In the genomic region with DNA sequence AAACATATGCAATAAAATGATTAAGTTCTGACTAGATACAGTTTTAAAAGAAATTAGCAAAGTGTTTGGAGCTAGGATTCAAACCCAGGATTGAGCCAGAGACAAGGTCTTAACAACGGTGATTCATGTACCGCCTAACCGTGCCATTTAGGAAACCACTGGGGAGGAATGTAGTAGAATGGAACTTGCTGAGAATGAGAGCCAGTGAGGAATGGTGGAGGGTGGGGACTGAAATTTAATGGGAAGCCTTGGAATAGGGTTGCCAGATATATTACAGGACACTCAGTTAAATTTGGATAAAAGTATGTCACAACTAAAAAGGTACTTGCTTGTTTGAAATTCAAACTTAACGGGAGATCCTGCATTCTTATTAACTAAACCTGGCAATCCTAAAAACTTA, we compare ENCODE assay signal across 23 cellular contexts. TPM values are rescaled to one million over a fixed set of nuclear protein-coding genes. Genes with fewer than 3 reads are reported as not detected.
A peak's percentile ranks its signal among the peaks of the same experiment; 100 is the strongest.
DNase-seq lines count a peak whose midpoint lies in the region; ATAC-seq, FAIRE-seq and TF ChIP-seq lines count a peak whose summit lies in the region.
"Had no signal": no experiment of that assay in that cellular context is flagged by ENCODE, and none has a peak within 500 bp of the region (broad histone marks: within the 10 kb centered on the region; RNA-seq: fewer than 3 reads in every experiment).

No MANE protein-coding gene starts in this region.

- no peak overlapping the region for H3K4me2 ChIP-seq in astrocyte (ENCODE audit: low read length)
- H3K4me2 ChIP-seq: SK-N-SH had no signal

- intact Hi-C loops in activated T-helper 2 cell treated with anti-CD3 and anti-CD28 coated beads, Interferon-gamma antibody, Interleukin-2, Interleukin-4, amounts not matched to agents 10 μg/mL and 5 μg/mL and 100 μg/mL, durations not matched to agents 14 hours and 24 hours and 36 hours (cut with micrococcal nuclease): loop anchor here (2.0 kb wide), 1 partner anchor 51 kb away; no protein-coding TSS in a partner anchor
- intact Hi-C loops in psoas muscle (cut with DNase I): no loop called here

- peaks cover 2% of the 10 kb centered on the region for H3K27me3 ChIP-seq in astrocyte (ENCODE audit: insufficient read depth, low read length)
- no peaks in the 10 kb centered on the region for H3K27me3 ChIP-seq in psoas muscle (ENCODE audit: insufficient read depth in 3 of 3, low read length in 2 of 3)
- H3K27me3 ChIP-seq: transverse colon had no signal

- H3K4me1 ChIP-seq in astrocyte (ENCODE audit: insufficient read depth, low read length) (no peaks in the 10 kb centered on the region), psoas muscle (no peaks in the 10 kb centered on the region)
- H3K4me1 ChIP-seq: transverse colon had no signal

- H3K4me1 Mint-ChIP-seq in astrocyte (ENCODE audit: low read depth, unreplicated experiment) (peaks cover 19% of the 10 kb centered on the region), nephron (no peaks in the 10 kb centered on the region)
- peaks cover 36% of the 10 kb centered on the region for H3K4me1 Mint-ChIP-seq in activated T-helper 2 cell treated with anti-CD3 and anti-CD28 coated beads, Interferon-gamma antibody, Interleukin-2, Interleukin-4, amounts not matched to agents 10 μg/mL and 5 μg/mL and 100 μg/mL, durations not matched to agents 14 hours and 24 hours and 36 hours (ENCODE audit: low read depth)

- no peak for ATAC-seq in GM19328 (IDR thresholded peaks at IDR 0.05; ENCODE audit: unreplicated experiment)
- ATAC-seq in psoas muscle: no peak
- ATAC-seq: activated CD4-positive, CD25-positive, alpha-beta regulatory T cell treated with anti-CD3 and anti-CD28 coated beads, Interleukin-2, amount 50 U/mL, for 24 hours; left cardiac atrium; natural killer cell had no signal

- no peaks in the 10 kb centered on the region for H4K20me1 ChIP-seq in astrocyte (ENCODE audit: insufficient read depth, low read length)

- H3K27me3 Mint-ChIP-seq in astrocyte (ENCODE audit: low read depth, unreplicated experiment) (peaks cover 2% of the 10 kb centered on the region), nephron (ENCODE audit: low read depth) (peaks cover 7% of the 10 kb centered on the region)
- peaks cover 12% of the 10 kb centered on the region for H3K27me3 Mint-ChIP-seq in activated T-helper 2 cell treated with anti-CD3 and anti-CD28 coated beads, Interferon-gamma antibody, Interleukin-2, Interleukin-4, amounts not matched to agents 10 μg/mL and 5 μg/mL and 100 μg/mL, durations not matched to agents 14 hours and 24 hours and 36 hours (ENCODE audit: low read depth)
- H3K27me3 Mint-ChIP-seq: CD8-positive, alpha-beta memory T cell had no signal

- H3K27ac Mint-ChIP-seq in astrocyte (ENCODE audit: unreplicated experiment) (peak overlapping the region; percentile 69), nephron (peak overlapping the region in 2 of 3 experiments; percentile 31 to 48)
- H3K27ac Mint-ChIP-seq in activated T-helper 2 cell treated with anti-CD3 and anti-CD28 coated beads, Interferon-gamma antibody, Interleukin-2, Interleukin-4, amounts not matched to agents 10 μg/mL and 5 μg/mL and 100 μg/mL, durations not matched to agents 14 hours and 24 hours and 36 hours: no peak overlapping the region

- H3K79me2 ChIP-seq in astrocyte (ENCODE audit: insufficient read depth, low read length): no peaks in the 10 kb centered on the region

- no peak for FAIRE-seq in astrocyte (lab: Jason Lieb, UNC)

- TF ChIP-seq CTCF in astrocyte (IDR thresholded peaks at IDR 0.05; ENCODE audit: insufficient read depth, low read depth, low read length) (no peak), nephron (IDR thresholded peaks at IDR 0.05; ENCODE audit: unreplicated experiment in 3 of 3) (no peak), psoas muscle (IDR thresholded peaks at IDR 0.05) (no peak)

- no peak overlapping the region for H2AFZ ChIP-seq in astrocyte (ENCODE audit: low read depth, low read length)

- H3K9me3 ChIP-seq in astrocyte (ENCODE audit: insufficient read depth, low read depth, low read length): no peaks in the 10 kb centered on the region
- peaks cover 3% of the 10 kb centered on the region for H3K9me3 ChIP-seq in psoas muscle
- H3K9me3 ChIP-seq: SK-N-SH, transverse colon had no signal

- H3K36me3 ChIP-seq in astrocyte (ENCODE audit: insufficient read depth, low read length): no peaks in the 10 kb centered on the region
- no peaks in the 10 kb centered on the region for H3K36me3 ChIP-seq in psoas muscle (ENCODE audit: insufficient read depth in 1 of 2, low read depth in 1 of 2)
- H3K36me3 ChIP-seq: transverse colon had no signal

- no peaks in the 10 kb centered on the region for H3K9me3 Mint-ChIP-seq in astrocyte (ENCODE audit: unreplicated experiment)
- no peaks in the 10 kb centered on the region for H3K9me3 Mint-ChIP-seq in nephron
- no peaks in the 10 kb centered on the region for H3K9me3 Mint-ChIP-seq in activated T-helper 2 cell treated with anti-CD3 and anti-CD28 coated beads, Interferon-gamma antibody, Interleukin-2, Interleukin-4, amounts not matched to agents 10 μg/mL and 5 μg/mL and 100 μg/mL, durations not matched to agents 14 hours and 24 hours and 36 hours
- H3K9me3 Mint-ChIP-seq: CD8-positive, alpha-beta memory T cell; H9; natural killer cell had no signal

- DNase-seq in EH (ENCODE audit: low read depth): peak; percentile 17
- peak; percentile 12 for DNase-seq in LHCN-M2 (ENCODE audit: low read depth)
- DNase-seq in astrocyte (ENCODE audit: low read depth): no peak
- no peak for DNase-seq in activated T-helper 2 cell treated with anti-CD3 and anti-CD28 coated beads, Interferon-gamma antibody, Interleukin-2, Interleukin-4, amounts not matched to agents 10 μg/mL and 5 μg/mL and 100 μg/mL, durations not matched to agents 14 hours and 24 hours and 36 hours (ENCODE audit: low spot score)
- DNase-seq in psoas muscle: no peak
- no peak for DNase-seq in NCI-H1105 treated with DMSO at 0.1 percent for 48 hours (lab: John Stamatoyannopoulos, UW)
- DNase-seq: activated CD8-positive, alpha-beta memory T cell treated with anti-CD3 and anti-CD28 coated beads for 24 hours; amniotic stem cell; CD8-positive, alpha-beta memory T cell; dorsolateral prefrontal cortex; left cardiac atrium; natural killer cell; NCI-H1105; NCI-H2081 treated with DMSO at 0.1 percent for 48 hours; SK-N-SH; stimulated activated CD4-positive, alpha-beta T cell treated with anti-CD3 and anti-CD28 coated beads, Interleukin-1b, Interleukin-23, amount 100 ng/mL, for 48 hours; stimulated activated naive CD4-positive, alpha-beta T cell; transverse colon had no signal

- H3K36me3 Mint-ChIP-seq in astrocyte (ENCODE audit: low read depth, unreplicated experiment): no peaks in the 10 kb centered on the region
- no peaks in the 10 kb centered on the region for H3K36me3 Mint-ChIP-seq in nephron (ENCODE audit: low read depth)
- H3K36me3 Mint-ChIP-seq in activated T-helper 2 cell treated with anti-CD3 and anti-CD28 coated beads, Interferon-gamma antibody, Interleukin-2, Interleukin-4, amounts not matched to agents 10 μg/mL and 5 μg/mL and 100 μg/mL, durations not matched to agents 14 hours and 24 hours and 36 hours (ENCODE audit: low read depth): no peaks in the 10 kb centered on the region
- H3K36me3 Mint-ChIP-seq: CD8-positive, alpha-beta memory T cell; natural killer cell had no signal

- WGBS in psoas muscle, 3 donors: 75 to 83% (median 82%) methylated on average over 4 of the region's 4 CpGs

- H3K4me3 ChIP-seq in astrocyte (ENCODE audit: insufficient read depth, low read depth, low read length): no peak overlapping the region
- no peak overlapping the region for H3K4me3 ChIP-seq in psoas muscle
- H3K4me3 ChIP-seq: dorsolateral prefrontal cortex, transverse colon had no signal

- no peak overlapping the region for H3K27ac ChIP-seq in astrocyte (ENCODE audit: low read depth, low read length)
- no peak overlapping the region for H3K27ac ChIP-seq in psoas muscle
- H3K27ac ChIP-seq: dorsolateral prefrontal cortex, transverse colon had no signal

- H3K4me3 Mint-ChIP-seq in astrocyte (ENCODE audit: unreplicated experiment) (no peak overlapping the region), nephron (no peak overlapping the region)
- H3K4me3 Mint-ChIP-seq in activated T-helper 2 cell treated with anti-CD3 and anti-CD28 coated beads, Interferon-gamma antibody, Interleukin-2, Interleukin-4, amounts not matched to agents 10 μg/mL and 5 μg/mL and 100 μg/mL, durations not matched to agents 14 hours and 24 hours and 36 hours (ENCODE audit: low read depth): no peak overlapping the region
- H3K4me3 Mint-ChIP-seq: H9, natural killer cell had no signal

- no peak overlapping the region for H3K9ac ChIP-seq in astrocyte (ENCODE audit: low read length)
- H3K9ac ChIP-seq: SK-N-SH had no signal

RNA-seq across cellular contexts. Expression of a gene that starts 30.4 kb away (rescaled TPM):
- total RNA-seq in LHCN-M2 (2014; rRNA removed): 1.6 and 2.1 TPM in 2 replicates
- polyA plus RNA-seq in LHCN-M2 (2012): 2.1 TPM
- total RNA-seq in astrocyte: 4.0 and 5.3 TPM in 2 replicates
- 0.11 and 0.55 TPM in 2 replicates for total RNA-seq in activated T-helper 2 cell treated with anti-CD3 and anti-CD28 coated beads, Interferon-gamma antibody, Interleukin-2, Interleukin-4, amounts not matched to agents 10 μg/mL and 5 μg/mL and 100 μg/mL, durations not matched to agents 14 hours and 24 hours and 36 hours
- total RNA-seq in psoas muscle: 1 to 10 TPM; 1.5 to 3.9 (median 2.8) TPM
- polyA plus RNA-seq in psoas muscle: 1 to 10 TPM in 2 of 3 donors, under 1 TPM in 1; 0.76 to 2.6 (median 2.1) TPM
- total RNA-seq: NCI-H460 had no signal

RNA-seq across cellular contexts. Expression of a gene that starts 34.0 kb away (rescaled TPM):
- total RNA-seq in LHCN-M2 (2014; rRNA removed) (19.7 and 27.8 TPM in 2 replicates), astrocyte (19.7 and 24.4 TPM in 2 replicates), psoas muscle (10 to 100 TPM; 13.7 to 16.8 (median 15.1) TPM)
- 5.3 TPM for polyA plus RNA-seq in LHCN-M2 (2012)
- 26.5 and 29.0 TPM in 2 replicates for total RNA-seq in activated T-helper 2 cell treated with anti-CD3 and anti-CD28 coated beads, Interferon-gamma antibody, Interleukin-2, Interleukin-4, amounts not matched to agents 10 μg/mL and 5 μg/mL and 100 μg/mL, durations not matched to agents 14 hours and 24 hours and 36 hours
- polyA plus RNA-seq in psoas muscle: 10 to 100 TPM in 1 of 3 donors, 1 to 10 TPM in 2; 4.8 to 17.8 (median 7.3) TPM

RNA-seq across cellular contexts. Expression of a gene that starts 57.9 kb away (rescaled TPM):
- total RNA-seq in LHCN-M2 (2014; rRNA removed): not detected in 2 replicates
- 0.26 TPM for polyA plus RNA-seq in LHCN-M2 (2012)
- total RNA-seq in astrocyte: 0.05 TPM in 1 of 2 replicates, not detected in the other
- total RNA-seq in activated T-helper 2 cell treated with anti-CD3 and anti-CD28 coated beads, Interferon-gamma antibody, Interleukin-2, Interleukin-4, amounts not matched to agents 10 μg/mL and 5 μg/mL and 100 μg/mL, durations not matched to agents 14 hours and 24 hours and 36 hours: 0.05 and 0.16 TPM in 2 replicates
- total RNA-seq in psoas muscle: under 1 TPM; 0.08 to 0.54 (median 0.46) TPM
- under 1 TPM; 0.03 to 0.87 (median 0.53) TPM for polyA plus RNA-seq in psoas muscle
- total RNA-seq: NCI-H460 had no signal

Comparison
In these comparisons a context has a peak if more than half of its experiments do, and no peak if none do; other contexts are left out.
1. DNase-seq: peak in EH (single experiment) and LHCN-M2 (single experiment); none in astrocyte (single experiment), activated T-helper 2 cell treated with anti-CD3 and anti-CD28 coated beads, Interferon-gamma antibody, Interleukin-2, Interleukin-4, amounts not matched to agents 10 μg/mL and 5 μg/mL and 100 μg/mL, durations not matched to agents 14 hours and 24 hours and 36 hours (single experiment), psoas muscle (0 of 2) and NCI-H1105 treated with DMSO at 0.1 percent for 48 hours (single experiment).